Comparison of ENCODE assay signal across 25 cellular contexts in genomic region chr10:107059058-107059457, GRCh38.
"Had no signal": no experiment of that assay in that cellular context is flagged by ENCODE, and none has a peak within 500 bp of the region (broad histone marks: within the 10 kb centered on the region; RNA-seq: fewer than 3 reads in every experiment).

No MANE protein-coding gene starts in this region.

- H3K36me3 Mint-ChIP-seq: memory B cell; naive B cell; natural killer cell treated with Interleukin-12 subunit alpha and Interleukin-12 subunit beta and Interleukin-15 and Interleukin-18, amount 100 ng/mL, for 72 hours; neural progenitor cell; stimulated activated effector memory CD8-positive, alpha-beta T cell treated with anti-CD3 and anti-CD28 coated beads, Interleukin-12 subunit alpha, Interleukin-12 subunit beta, amount 100 ng/mL, for 72 hours had no signal

- H3K9ac ChIP-seq: neural progenitor cell had no signal

- H2AFZ ChIP-seq: hepatocyte, neural progenitor cell had no signal

- H3K27ac Mint-ChIP-seq: memory B cell; naive B cell; natural killer cell treated with Interleukin-12 subunit alpha and Interleukin-12 subunit beta and Interleukin-15 and Interleukin-18, amount 100 ng/mL, for 72 hours; neural progenitor cell; stimulated activated effector memory CD8-positive, alpha-beta T cell treated with anti-CD3 and anti-CD28 coated beads, Interleukin-12 subunit alpha, Interleukin-12 subunit beta, amount 100 ng/mL, for 72 hours had no signal

- H3K4me2 ChIP-seq: hepatocyte, neural progenitor cell had no signal

- H3K27me3 Mint-ChIP-seq: naive B cell had no signal

- ATAC-seq: esophagus mucosa; gastrocnemius medialis; heart left ventricle; left lobe of liver; mucosa of descending colon; natural killer cell treated with Interleukin-12 subunit alpha and Interleukin-12 subunit beta and Interleukin-15 and Interleukin-18, amount 100 ng/mL, for 72 hours; stimulated activated effector memory CD8-positive, alpha-beta T cell treated with anti-CD3 and anti-CD28 coated beads, Interleukin-12 subunit alpha, Interleukin-12 subunit beta, amount 100 ng/mL, for 72 hours had no signal

- H3K27me3 ChIP-seq: gastrocnemius medialis, hepatocyte, neural progenitor cell, sigmoid colon, stomach, tibial artery, upper lobe of left lung had no signal

- H3K4me3 ChIP-seq: dorsolateral prefrontal cortex, gastrocnemius medialis, heart left ventricle, hepatocyte, lung, mucosa of descending colon, neural progenitor cell, sigmoid colon, stomach, tibial artery, upper lobe of left lung had no signal

- H3K9me3 Mint-ChIP-seq: natural killer cell treated with Interleukin-12 subunit alpha and Interleukin-12 subunit beta and Interleukin-15 and Interleukin-18, amount 100 ng/mL, for 72 hours; neural progenitor cell had no signal

- H3K4me1 ChIP-seq: gastrocnemius medialis, heart left ventricle, sigmoid colon, stomach, tibial artery, upper lobe of left lung had no signal

- H3K27ac ChIP-seq: dorsolateral prefrontal cortex, epithelial cell of prostate, gastrocnemius medialis, heart left ventricle, hepatocyte, neural progenitor cell, sigmoid colon, stomach, tibial artery, upper lobe of left lung had no signal

- H3K4me3 Mint-ChIP-seq: memory B cell; naive B cell; natural killer cell treated with Interleukin-12 subunit alpha and Interleukin-12 subunit beta and Interleukin-15 and Interleukin-18, amount 100 ng/mL, for 72 hours; neural progenitor cell; stimulated activated effector memory CD8-positive, alpha-beta T cell treated with anti-CD3 and anti-CD28 coated beads, Interleukin-12 subunit alpha, Interleukin-12 subunit beta, amount 100 ng/mL, for 72 hours had no signal

- DNase-seq: dorsolateral prefrontal cortex; effector CD4-positive, alpha-beta T cell; foreskin fibroblast; gastrocnemius medialis; heart left ventricle; kidney; mucosa of descending colon; naive B cell; posterior cingulate gyrus; sigmoid colon; stimulated activated CD4-positive, alpha-beta T cell treated with anti-CD3 and anti-CD28 coated beads, Interleukin-2, amount 100 ng/mL, for 24 hours; stimulated activated CD4-positive, alpha-beta T cell treated with anti-CD3 and anti-CD28 coated beads, Interleukin-4, amount 100 ng/mL, for 24 hours; stimulated activated naive CD4-positive, alpha-beta T cell treated with Interleukin-2 at 50 U/mL for 16 hours; stomach; tibial artery; upper lobe of left lung had no signal

- H3K4me1 Mint-ChIP-seq: memory B cell; naive B cell; stimulated activated effector memory CD8-positive, alpha-beta T cell treated with anti-CD3 and anti-CD28 coated beads, Interleukin-12 subunit alpha, Interleukin-12 subunit beta, amount 100 ng/mL, for 72 hours had no signal

- H3K9me3 ChIP-seq: gastrocnemius medialis, heart left ventricle, mucosa of descending colon, sigmoid colon, stomach, tibial artery, upper lobe of left lung had no signal

- H3K36me3 ChIP-seq: gastrocnemius medialis, heart left ventricle, neural progenitor cell, sigmoid colon, stomach, tibial artery, upper lobe of left lung had no signal

- H3K79me2 ChIP-seq: hepatocyte had no signal
